In genomic region chr7:38855867-38856266, GRCh38 we compare ENCODE assay signal across 26 cellular contexts. TPM values are rescaled to one million over a fixed set of nuclear protein-coding genes. Genes with fewer than 3 reads are reported as not detected.
DNase-seq lines count a peak whose midpoint lies in the region; ATAC-seq and TF ChIP-seq lines count a peak whose summit lies in the region.
"Had no signal": no experiment of that assay in that cellular context is flagged by ENCODE, and none has a peak within 500 bp of the region (broad histone marks: within the 10 kb centered on the region; RNA-seq: fewer than 3 reads in every experiment).

No MANE protein-coding gene starts in this region.

- H3K9me2 ChIP-seq in DOHH2 (replicated peaks; ENCODE audit: control insufficient read depth, low read length) = no peaks in the 10 kb centered on the region

- H3K27ac Mint-ChIP-seq in activated B cell treated with CpG ODN at 0.5 μM for 24 hours = peak overlapping the region; percentile 68
- H3K27ac Mint-ChIP-seq: activated CD8-positive, alpha-beta T cell treated with anti-CD3 and anti-CD28 coated beads for 36 hours; naive thymus-derived CD4-positive, alpha-beta T cell; T-helper 2 cell treated with Interferon-gamma antibody and Interleukin-4, amounts not matched to agents 5 μg/mL and 100 μg/mL, for 36 hours had no signal

- H3K4me3 Mint-ChIP-seq in activated B cell treated with CpG ODN at 0.5 μM for 24 hours = peak overlapping the region; percentile 28
- H3K4me3 Mint-ChIP-seq: activated CD8-positive, alpha-beta T cell treated with anti-CD3 and anti-CD28 coated beads for 36 hours; central memory CD8-positive, alpha-beta T cell; HFFc6; naive thymus-derived CD4-positive, alpha-beta T cell; T-helper 2 cell treated with Interferon-gamma antibody and Interleukin-4, amounts not matched to agents 5 μg/mL and 100 μg/mL, for 36 hours had no signal

- H3K4me1 ChIP-seq in DOHH2 (ENCODE audit: control insufficient read depth, low read length) = peaks cover 20% of the 10 kb centered on the region
- H3K4me1 ChIP-seq: gastrocnemius medialis had no signal

- CTCF ChIA-PET in activated B cell treated with CpG ODN at 0.5 μM for 24 hours (lab: Charles Lee) = no interaction called here

- H3K9me3 ChIP-seq in DOHH2 (ENCODE audit: control insufficient read depth, insufficient read depth, low read length) = no peaks in the 10 kb centered on the region
- H3K9me3 ChIP-seq: gastrocnemius medialis had no signal

- POLR2A ChIA-PET in activated B cell treated with CpG ODN at 0.5 μM for 24 hours (lab: Charles Lee) = no interaction called here

- DNase-seq in M059J (ENCODE audit: low read depth) (peak; percentile 5), activated B cell treated with CpG ODN at 0.5 μM for 24 hours (no peak), left colon (no peak)
- no peak for DNase-seq in activated naive CD4-positive, alpha-beta T cell treated with anti-CD3 and anti-CD28 coated beads, Interleukin-2, amount 50 U/mL, for 16 hours
- DNase-seq: activated CD4-positive, CD25-positive, alpha-beta regulatory T cell; activated CD8-positive, alpha-beta T cell treated with anti-CD3 and anti-CD28 coated beads for 36 hours; activated naive CD4-positive, alpha-beta T cell; amygdala; DMS 273 treated with DMSO at 0.1 percent for 48 hours; gastrocnemius medialis; HFFc6; IMR-90; kidney; naive thymus-derived CD4-positive, alpha-beta T cell; NCI-H187; right cardiac atrium; RPMI8226; stimulated activated CD4-positive, alpha-beta T cell treated with anti-CD3 and anti-CD28 coated beads, Interleukin-15, amount 100 ng/mL, for 24 hours had no signal

- H3K79me2 ChIP-seq in DOHH2 (ENCODE audit: control insufficient read depth, low read length) = no peaks in the 10 kb centered on the region

- H3K27me3 ChIP-seq in DOHH2 (ENCODE audit: control insufficient read depth, low read length) = no peaks in the 10 kb centered on the region
- H3K27me3 ChIP-seq: gastrocnemius medialis had no signal

- H3K4me3 ChIP-seq in DOHH2 (ENCODE audit: low read length) = peak overlapping the region; percentile 4; the same call in 1 of the 2 replicates
- H3K4me3 ChIP-seq: gastrocnemius medialis had no signal

- intact Hi-C loops in activated B cell treated with CpG ODN at 0.5 μM for 24 hours (cut with micrococcal nuclease) (loop anchor here (2.0 kb wide), 1 partner anchor 17 kb away; no protein-coding TSS in a partner anchor), left colon (cut with DNase I, micrococcal nuclease) (no loop called here)

- no peaks in the 10 kb centered on the region for H3K27me3 Mint-ChIP-seq in activated B cell treated with CpG ODN at 0.5 μM for 24 hours
- H3K27me3 Mint-ChIP-seq: activated CD8-positive, alpha-beta T cell treated with anti-CD3 and anti-CD28 coated beads for 36 hours; central memory CD8-positive, alpha-beta T cell; naive thymus-derived CD4-positive, alpha-beta T cell had no signal

- peak overlapping the region; percentile 25 for H3K4me2 ChIP-seq in DOHH2 (ENCODE audit: low read length)

- no peaks in the 10 kb centered on the region for H3F3A ChIP-seq in DOHH2 (ENCODE audit: control insufficient read depth, insufficient read depth)

- TF ChIP-seq CTCF in DOHH2 (IDR thresholded peaks at IDR 0.05; ENCODE audit: low read depth, low read length, poor library complexity, severe bottlenecking) (no peak), activated B cell treated with CpG ODN at 0.5 μM for 24 hours (IDR thresholded peaks at IDR 0.05) (no peak)

- peaks cover 48% of the 10 kb centered on the region for H3K4me1 Mint-ChIP-seq in activated B cell treated with CpG ODN at 0.5 μM for 24 hours

- H3K36me3 ChIP-seq in DOHH2 (ENCODE audit: control insufficient read depth, low read length) = peaks cover 4% of the 10 kb centered on the region; the same call in 1 of the 2 replicates
- H3K36me3 ChIP-seq: gastrocnemius medialis had no signal

- H4K20me1 ChIP-seq in DOHH2 (ENCODE audit: control insufficient read depth, insufficient read depth, low read depth, low read length) = no peaks in the 10 kb centered on the region

- H3K36me3 Mint-ChIP-seq in activated B cell treated with CpG ODN at 0.5 μM for 24 hours (ENCODE audit: low read depth) = peaks cover 36% of the 10 kb centered on the region

- H3K9me3 Mint-ChIP-seq in activated B cell treated with CpG ODN at 0.5 μM for 24 hours = peaks cover 4% of the 10 kb centered on the region
- H3K9me3 Mint-ChIP-seq: activated CD8-positive, alpha-beta T cell treated with anti-CD3 and anti-CD28 coated beads for 36 hours; central memory CD8-positive, alpha-beta T cell; HFFc6; T-helper 2 cell treated with Interferon-gamma antibody and Interleukin-4, amounts not matched to agents 5 μg/mL and 100 μg/mL, for 36 hours had no signal

- H3K27ac ChIP-seq in DOHH2 (ENCODE audit: low read depth, low read length) = peak overlapping the region; percentile 26
- H3K27ac ChIP-seq: C4-2B, gastrocnemius medialis had no signal

- ATAC-seq in activated B cell treated with CpG ODN at 0.5 μM for 24 hours (ENCODE audit: low read depth) (no peak), left colon (peak; percentile 45), GM19035 (IDR thresholded peaks at IDR 0.05; ENCODE audit: unreplicated experiment) (no peak), HG03108 (IDR thresholded peaks at IDR 0.05; ENCODE audit: unreplicated experiment) (no peak), GM21529 (IDR thresholded peaks at IDR 0.05; ENCODE audit: unreplicated experiment) (no peak)
- ATAC-seq: activated CD8-positive, alpha-beta T cell treated with anti-CD3 and anti-CD28 coated beads for 36 hours; gastrocnemius medialis; SK-N-SH treated with all-trans-retinoic acid at 6 μM for 48 hours had no signal

RNA-seq across cellular contexts. Expression of gene VPS41, which starts 53.1 kb away (rescaled TPM):
- 33.9 and 54.9 TPM in 2 replicates for total RNA-seq in M059J (2014; rRNA removed; shearing (Covaris generic))
- total RNA-seq in activated B cell treated with CpG ODN at 0.5 μM for 24 hours (78.5 and 91.8 TPM in 2 replicates), left colon (10 to 100 TPM; 49.9 to 65.3 TPM)
